Comparison of ENCODE assay signal across 9 cellular contexts in the genomic region with DNA sequence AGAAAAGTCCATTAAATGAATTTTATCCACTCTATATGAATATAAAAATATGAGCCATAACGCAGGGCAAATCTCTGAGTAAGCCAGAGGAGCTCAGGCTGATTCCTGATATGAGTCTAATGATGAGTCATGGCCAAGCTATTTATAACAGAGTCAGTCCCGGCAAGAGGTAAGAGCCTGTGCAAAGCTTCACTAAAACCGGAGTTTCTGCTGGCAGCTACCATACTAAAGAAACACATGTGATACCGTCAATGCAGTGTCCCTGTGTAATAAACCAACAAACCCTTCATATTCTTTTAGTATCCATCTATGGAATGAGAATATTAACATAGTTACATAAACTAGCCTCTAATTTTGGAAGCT.
DNase-seq lines count a peak whose midpoint lies in the region; ATAC-seq, FAIRE-seq and TF ChIP-seq lines count a peak whose summit lies in the region.
"Had no signal": no experiment of that assay in that cellular context is flagged by ENCODE, and none has a peak within 500 bp of the region (broad histone marks: within the 10 kb centered on the region; RNA-seq: fewer than 3 reads in every experiment).

No MANE protein-coding gene starts in this region.

- no peak overlapping the region for H3K4me2 ChIP-seq in HepG2 (ENCODE audit: low read depth, low read length)

- in situ Hi-C loops in HepG2 (cut with HindIII; ENCODE audit: extremely low pct_ligation_motif_present, low pct_unique_long_range_greater_than_20kb): no loop called here

- H3K9me3 ChIP-seq in adipocyte (ENCODE audit: control insufficient read depth, low read length) (no peaks in the 10 kb centered on the region), HepG2 (ENCODE audit: low read length) (no peaks in the 10 kb centered on the region)
- H3K9me3 ChIP-seq: neutrophil had no signal

- no peak for TF ChIP-seq POLR2A in HepG2 (IDR thresholded peaks at IDR 0.05; ENCODE audit: insufficient read depth in 1 of 2, low read depth in 2 of 2, low read length in 2 of 2)

- H3K27ac ChIP-seq in HepG2 (ENCODE audit: extremely low read length, insufficient read depth, low read length): no peak overlapping the region
- H3K27ac ChIP-seq: neutrophil had no signal

- H3K4me3 ChIP-seq in adipocyte (ENCODE audit: low read length) (peak overlapping the region; percentile 34), HepG2 (replicated peaks in 1 of 3; ENCODE audit: insufficient read depth in 1 of 3, low read depth in 2 of 3, low read length in 3 of 3) (no peak overlapping the region)

- TF ChIP-seq CTCF in HepG2 (CRISPR knock-in tag; IDR thresholded peaks at IDR 0.05): no peak

- no peak for FAIRE-seq in HepG2 (lab: Jason Lieb, UNC)

- no peaks in the 10 kb centered on the region for H3K79me2 ChIP-seq in HepG2 (ENCODE audit: insufficient read depth, low read length)

- 2% methylated on average over 4 of the region's 4 CpGs for WGBS in HepG2 (ENCODE audit: low lambda C conversion rate)

- POLR2A ChIA-PET in HepG2 (lab: Yijun Ruan, JAX): no interaction called here

- ATAC-seq in GM21423 (IDR thresholded peaks at IDR 0.05; ENCODE audit: unreplicated experiment) (peak; percentile 76), HG03558 (IDR thresholded peaks at IDR 0.05; ENCODE audit: extremely low read depth, unreplicated experiment) (peak; percentile 94), HepG2 (peak; percentile 54; the same call in 1 of the 3 replicates)

- peak; percentile 36 for DNase-seq in GM04504 (ENCODE audit: low read depth)
- peak; percentile 80 for DNase-seq in adipocyte (ENCODE audit: low read depth)
- peak; percentile 15 for DNase-seq in HepG2 (ENCODE audit: low spot score)
- no peak for DNase-seq in NCI-H2029 treated with DMSO at 0.1 percent for 48 hours (lab: John Stamatoyannopoulos, UW)
- no peak for DNase-seq in mesenteric fat pad (ENCODE audit: low spot score)
- no peak for DNase-seq in OCI-M1 (lab: John Stamatoyannopoulos, UW)

- H3K9ac ChIP-seq in adipocyte (ENCODE audit: low read length) (no peak overlapping the region), HepG2 (ENCODE audit: insufficient read depth, low read depth, low read length) (no peak overlapping the region)

- BruUV-seq in HepG2 (replicated peaks; lab: Mats Ljungman, UMichigan): no TSS peak

- no peak for TF ChIP-seq EP300 in HepG2 (IDR thresholded peaks at IDR 0.05; ENCODE audit: low read depth in 2 of 2, low read length in 2 of 2)
- no peak for TF ChIP-seq EP300 in HepG2 (CRISPR knock-in tag; IDR thresholded peaks at IDR 0.05; ENCODE audit: borderline replicate concordance)

- intact Hi-C loops in HepG2 (cut with micrococcal nuclease; ENCODE audit: unreplicated experiment): no loop called here

- CTCF ChIA-PET in HepG2 (lab: Yijun Ruan, JAX; ENCODE audit: low intra/inter-chr PET ratio, low total read pairs): no interaction called here

- H3K4me1 ChIP-seq in adipocyte (ENCODE audit: control insufficient read depth, insufficient read depth, low read length): peaks cover 15% of the 10 kb centered on the region
- no peaks in the 10 kb centered on the region for H3K4me1 ChIP-seq in HepG2 (ENCODE audit: insufficient read depth, low read length)

- H4K20me1 ChIP-seq in HepG2 (ENCODE audit: insufficient read depth, low read length): no peaks in the 10 kb centered on the region

- H3K27me3 ChIP-seq in adipocyte (replicated peaks; ENCODE audit: control insufficient read depth, insufficient read depth, low read length) (no peaks in the 10 kb centered on the region), HepG2 (ENCODE audit: control insufficient read depth in 1 of 2, insufficient read depth in 2 of 2, low read length in 2 of 2) (no peaks in the 10 kb centered on the region)
- H3K27me3 ChIP-seq: neutrophil had no signal

- H2AFZ ChIP-seq in HepG2 (ENCODE audit: low read length): no peak overlapping the region

- no peaks in the 10 kb centered on the region for H3K36me3 ChIP-seq in adipocyte (ENCODE audit: control insufficient read depth, insufficient read depth, low read length, severe bottlenecking)
- H3K36me3 ChIP-seq in HepG2 (replicated peaks in 1 of 2; ENCODE audit: control insufficient read depth in 1 of 2, insufficient read depth in 2 of 2, low read length in 2 of 2): no peaks in the 10 kb centered on the region
- H3K36me3 ChIP-seq: neutrophil had no signal

- TF ChIP-seq RAD21 in HepG2 (CRISPR knock-in tag; IDR thresholded peaks at IDR 0.05): no peak

TF ChIP-seq in HepG2, 621 proteins besides CTCF, POLR2A, EP300 and RAD21:
- TF ChIP-seq FOSL2 (CRISPR knock-in tag; IDR thresholded peaks at IDR 0.05) (peak; percentile 55), ZFP36L1 (CRISPR knock-in tag; IDR thresholded peaks at IDR 0.05) (no peak)

Comparison
In these comparisons a context has a peak if more than half of its experiments do, and no peak if none do; other contexts are left out.
1. DNase-seq: peak in GM04504 (single experiment), adipocyte (single experiment) and HepG2 (single experiment); none in NCI-H2029 treated with DMSO at 0.1 percent for 48 hours (single experiment), mesenteric fat pad (single experiment) and OCI-M1 (single experiment).
2. Peak in every context shown above with its lines, with median percentiles within 50 percentile points of each other: ATAC-seq.